Comparison of ENCODE assay signal across 12 cellular contexts in genomic region chr4:154024097-154024496, GRCh38.
DNase-seq lines count a peak whose midpoint lies in the region; ATAC-seq and TF ChIP-seq lines count a peak whose summit lies in the region.
"Had no signal": no experiment of that assay in that cellular context is flagged by ENCODE, and none has a peak within 500 bp of the region (broad histone marks: within the 10 kb centered on the region; RNA-seq: fewer than 3 reads in every experiment).

No MANE protein-coding gene starts in this region.

- H3K4me3 Mint-ChIP-seq in GM23338, result no peak overlapping the region
- H3K4me3 Mint-ChIP-seq: activated T-cell treated with anti-CD3 and anti-CD28 coated beads, Interleukin-2, amount 50 U/mL, for 24 hours had no signal

- no peaks in the 10 kb centered on the region for H3K79me2 ChIP-seq in DOHH2 (ENCODE audit: control insufficient read depth, low read length)
- H3K79me2 ChIP-seq in GM23338 (replicated peaks; ENCODE audit: insufficient read depth), result no peaks in the 10 kb centered on the region

- H3K27ac ChIP-seq in DOHH2 (ENCODE audit: low read depth, low read length) (no peak overlapping the region), GM23338 (ENCODE audit: low read depth) (no peak overlapping the region)
- H3K27ac ChIP-seq: psoas muscle had no signal

- in situ Hi-C loops in SK-MEL-5 (cut with HindIII; ENCODE audit: low pct_unique_long_range_greater_than_20kb, low sequenced_read_pairs), result no loop called here

- DNase-seq in GM23338 (ENCODE audit: low spot score), result peak; percentile 63
- DNase-seq in SK-MEL-5 (ENCODE audit: low read depth, low spot score), result peak; percentile 28
- DNase-seq in foreskin fibroblast, result no peak
- DNase-seq in NCI-H2171 treated with DMSO at 0.1 percent for 48 hours (lab: John Stamatoyannopoulos, UW), result no peak
- no peak for DNase-seq in effector CD8-positive, alpha-beta T cell (lab: John Stamatoyannopoulos, UW)
- DNase-seq: activated T-cell treated with anti-CD3 and anti-CD28 coated beads, Interleukin-2, amount 50 U/mL, for 24 hours; NCI-H1105 treated with DMSO at 0.1 percent for 48 hours; psoas muscle; stimulated activated CD4-positive, alpha-beta T cell treated with anti-CD3 and anti-CD28 coated beads, Interleukin-4, amount 100 ng/mL, for 4 hours had no signal

- ATAC-seq in GM23338 (peak; percentile 94), GM21360 (IDR thresholded peaks at IDR 0.05; ENCODE audit: unreplicated experiment) (no peak), HG03025 (IDR thresholded peaks at IDR 0.05; ENCODE audit: low FRiP score, unreplicated experiment) (no peak)
- ATAC-seq: psoas muscle had no signal

- H3F3A ChIP-seq in DOHH2 (ENCODE audit: control insufficient read depth, insufficient read depth) (no peaks in the 10 kb centered on the region), GM23338 (replicated peaks; ENCODE audit: low read depth) (no peaks in the 10 kb centered on the region)

- 0 out of 2 replicates have a peak, but pooled peaks cover 5% of the 10 kb centered on the region for H3K4me1 ChIP-seq in DOHH2 (ENCODE audit: control insufficient read depth, low read length)
- peaks cover 15% of the 10 kb centered on the region for H3K4me1 ChIP-seq in GM23338 (ENCODE audit: insufficient read depth)
- H3K4me1 ChIP-seq: psoas muscle had no signal

- peaks cover 2% of the 10 kb centered on the region for H3K27me3 Mint-ChIP-seq in GM23338 (ENCODE audit: insufficient read depth, low read depth, poor library complexity)

- H3K9me3 Mint-ChIP-seq in GM23338, result no peaks in the 10 kb centered on the region; the same call in 2 of the 3 replicates
- H3K9me3 Mint-ChIP-seq: activated T-cell treated with anti-CD3 and anti-CD28 coated beads, Interleukin-2, amount 50 U/mL, for 24 hours had no signal

- H3K4me3 ChIP-seq in DOHH2 (ENCODE audit: low read length) (no peak overlapping the region), GM23338 (no peak overlapping the region), foreskin fibroblast (ENCODE audit: low read depth in 1 of 2, low read length in 2 of 2) (no peak overlapping the region)
- H3K4me3 ChIP-seq: psoas muscle had no signal

- H3K4me2 ChIP-seq in DOHH2 (ENCODE audit: low read length) (no peak overlapping the region), GM23338 (no peak overlapping the region)

- H4K20me1 ChIP-seq in DOHH2 (ENCODE audit: control insufficient read depth, insufficient read depth, low read depth, low read length) (no peaks in the 10 kb centered on the region), GM23338 (replicated peaks; ENCODE audit: insufficient read depth) (no peaks in the 10 kb centered on the region)

- peaks cover 21% of the 10 kb centered on the region for H3K4me1 Mint-ChIP-seq in GM23338

- no peak overlapping the region for H3K27ac Mint-ChIP-seq in GM23338
- H3K27ac Mint-ChIP-seq: activated T-cell treated with anti-CD3 and anti-CD28 coated beads, Interleukin-2, amount 50 U/mL, for 24 hours had no signal

- H3K36me3 Mint-ChIP-seq in GM23338 (ENCODE audit: low read depth), result no peaks in the 10 kb centered on the region

- H3K27me3 ChIP-seq in DOHH2 (ENCODE audit: control insufficient read depth, low read length), result no peaks in the 10 kb centered on the region
- H3K27me3 ChIP-seq in GM23338 (ENCODE audit: insufficient read depth), result no peaks in the 10 kb centered on the region

- no peaks in the 10 kb centered on the region for H3K9me2 ChIP-seq in DOHH2 (replicated peaks; ENCODE audit: control insufficient read depth, low read length)
- no peaks in the 10 kb centered on the region for H3K9me2 ChIP-seq in GM23338 (ENCODE audit: insufficient read depth)

- peak overlapping the region; percentile 85; the same call in 1 of the 2 replicates for H2AFZ ChIP-seq in GM23338

- H3K36me3 ChIP-seq in DOHH2 (ENCODE audit: control insufficient read depth, low read length), result no peaks in the 10 kb centered on the region
- no peaks in the 10 kb centered on the region for H3K36me3 ChIP-seq in GM23338 (ENCODE audit: insufficient read depth)

- no peaks in the 10 kb centered on the region for H3K9me3 ChIP-seq in DOHH2 (ENCODE audit: control insufficient read depth, insufficient read depth, low read length)
- H3K9me3 ChIP-seq: psoas muscle had no signal

- TF ChIP-seq CTCF in DOHH2 (IDR thresholded peaks at IDR 0.05; ENCODE audit: low read depth, low read length, poor library complexity, severe bottlenecking) (peak; percentile 9), GM23338 (conservative IDR thresholded peaks at IDR 0.05; ENCODE audit: low read depth in 2 of 2) (peak; percentile 64 to 68), foreskin fibroblast (IDR thresholded peaks at IDR 0.05; ENCODE audit: low read depth, low read length) (peak; percentile 4)

TF ChIP-seq in GM23338, 12 proteins besides CTCF, POLR2A, EP300 and RAD21 (continues in another document):
- TF ChIP-seq ZNF114 (CRISPR knock-in tag; IDR thresholded peaks at IDR 0.05) (no peak), REST (IDR thresholded peaks at IDR 0.05; ENCODE audit: unreplicated experiment) (no peak), CREB1 (CRISPR knock-in tag; IDR thresholded peaks at IDR 0.05; ENCODE audit: low read depth) (no peak), STAT1 (IDR thresholded peaks at IDR 0.05; ENCODE audit: unreplicated experiment) (no peak), POLR2AphosphoS5 (IDR thresholded peaks at IDR 0.05; ENCODE audit: low read depth) (no peak), JUNB (IDR thresholded peaks at IDR 0.05; ENCODE audit: unreplicated experiment) (no peak)

Comparison
In these comparisons a context has a peak if more than half of its experiments do, and no peak if none do; other contexts are left out.
1. CTCF ChIP-seq: peak in every context shown above with its lines; median percentile 66 in GM23338; 9 in DOHH2; 4 in foreskin fibroblast.
2. DNase-seq: peak in GM23338 (single experiment) and SK-MEL-5 (single experiment); none in foreskin fibroblast (0 of 2), NCI-H2171 treated with DMSO at 0.1 percent for 48 hours (single experiment) and effector CD8-positive, alpha-beta T cell (single experiment).